8 cellular contexts compared by ENCODE assay signal in the genomic region with DNA sequence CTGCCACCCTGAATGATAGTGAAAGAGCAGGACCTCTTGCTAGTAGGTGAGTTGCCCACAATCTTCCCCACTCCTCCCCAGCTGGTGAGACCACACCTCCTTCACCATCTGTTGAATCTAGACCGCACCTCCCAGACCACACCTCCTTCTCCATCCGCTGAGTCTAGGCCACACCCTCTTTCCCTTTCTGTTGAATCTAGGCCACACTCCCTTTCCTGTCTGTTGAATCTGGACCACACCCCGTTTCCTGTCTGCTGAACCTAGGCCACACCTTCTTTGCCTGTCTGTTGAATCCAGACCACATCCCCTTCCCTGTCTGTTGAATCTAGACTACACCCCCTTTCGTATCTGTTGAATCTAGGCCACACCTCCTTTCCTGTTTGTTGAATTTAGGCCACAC.
A peak's percentile ranks its signal among the peaks of the same experiment; 100 is the strongest.
DNase-seq lines count a peak whose midpoint lies in the region; ATAC-seq and TF ChIP-seq lines count a peak whose summit lies in the region.

No MANE protein-coding gene starts in this region.

- H3K4me3 Mint-ChIP-seq in GM23338, result no peak overlapping the region

- H3K27ac Mint-ChIP-seq in GM23338, result no peak overlapping the region

- ATAC-seq in GM23338 (peak; percentile 86), HG03039 (IDR thresholded peaks at IDR 0.05; ENCODE audit: unreplicated experiment) (no peak)

- no peak overlapping the region for H3K27ac ChIP-seq in GM23338 (ENCODE audit: low read depth)
- no peak overlapping the region for H3K27ac ChIP-seq in PC-9

- intact Hi-C loops in PC-9 (cut with micrococcal nuclease; ENCODE audit: unreplicated experiment), result no loop called here

- H3K79me2 ChIP-seq in GM23338 (replicated peaks; ENCODE audit: insufficient read depth) (no peaks in the 10 kb centered on the region), PC-9 (ENCODE audit: low read depth) (no peaks in the 10 kb centered on the region)

- H3K4me1 ChIP-seq in GM23338 (ENCODE audit: insufficient read depth), result peaks cover 10% of the 10 kb centered on the region
- no peaks in the 10 kb centered on the region for H3K4me1 ChIP-seq in PC-9 (replicated peaks; ENCODE audit: insufficient read depth)

- peaks cover 34% of the 10 kb centered on the region for H3K4me1 Mint-ChIP-seq in GM23338

- H3F3A ChIP-seq in GM23338 (replicated peaks; ENCODE audit: low read depth) (no peaks in the 10 kb centered on the region), PC-9 (ENCODE audit: insufficient read depth, low read depth) (no peaks in the 10 kb centered on the region)

- H2AFZ ChIP-seq in GM23338 (no peak overlapping the region), PC-9 (no peak overlapping the region)

- peaks cover 9% of the 10 kb centered on the region; the same call in 1 of the 2 replicates for H3K9me2 ChIP-seq in GM23338 (ENCODE audit: insufficient read depth)
- no peaks in the 10 kb centered on the region; the same call in 1 of the 2 replicates for H3K9me2 ChIP-seq in PC-9 (ENCODE audit: insufficient read depth)

- BruUV-seq in PC-9 (replicated peaks; lab: Mats Ljungman, UMichigan), result no TSS peak

- H4K20me1 ChIP-seq in GM23338 (replicated peaks; ENCODE audit: insufficient read depth) (no peaks in the 10 kb centered on the region), PC-9 (ENCODE audit: insufficient read depth) (no peaks in the 10 kb centered on the region)

- no peaks in the 10 kb centered on the region; the same call in 2 of the 3 replicates for H3K9me3 Mint-ChIP-seq in GM23338

- no peak overlapping the region for H3K4me2 ChIP-seq in GM23338
- H3K4me2 ChIP-seq in PC-9, result no peak overlapping the region

- no peaks in the 10 kb centered on the region for H3K27me3 ChIP-seq in GM23338 (ENCODE audit: insufficient read depth)
- peaks cover 12% of the 10 kb centered on the region; the same call in 1 of the 2 replicates for H3K27me3 ChIP-seq in PC-9 (ENCODE audit: insufficient read depth, low read depth)

- DNase-seq in GM10248 (ENCODE audit: extremely low spot score) (peak; percentile 10), GM23338 (ENCODE audit: low spot score) (peak; percentile 91), NCI-H2171 treated with DMSO at 0.1 percent for 48 hours (lab: John Stamatoyannopoulos, UW) (peak; percentile 85), activated T-helper 1 cell treated with Interleukin-2 at 50 U/mL for 16 hours (ENCODE audit: low read depth) (peak; percentile 46), PC-9 (no peak)
- peak; percentile 3 to 12 for DNase-seq in stimulated activated CD4-positive, alpha-beta T cell treated with anti-CD3 and anti-CD28 coated beads, Interleukin-1b, Interleukin-23, amount 100 ng/mL, for 4 hours (ENCODE audit: low read depth in 2 of 2)
- DNase-seq in NK-92 treated with Interleukin-12 subunit alpha and Interleukin-12 subunit beta, amount 100 ng/mL, for 24 hours (lab: John Stamatoyannopoulos, UW), result no peak

- no peaks in the 10 kb centered on the region for H3K9me3 ChIP-seq in PC-9 (ENCODE audit: insufficient read depth, low read depth)

- H3K4me3 ChIP-seq in GM23338 (no peak overlapping the region), PC-9 (no peak overlapping the region)

- H3K36me3 ChIP-seq in GM23338 (ENCODE audit: insufficient read depth) (no peaks in the 10 kb centered on the region), PC-9 (ENCODE audit: low read depth) (no peaks in the 10 kb centered on the region)

- CTCF ChIA-PET in GM10248 (lab: Yijun Ruan, JAX), result no interaction called here
- CTCF ChIA-PET in PC-9 (lab: Charles Lee), result no interaction called here

- TF ChIP-seq CTCF in GM10248 (IDR thresholded peaks at IDR 0.05; ENCODE audit: control extremely low read depth, extremely low read depth, low read depth, missing control alignments) (no peak), GM23338 (conservative IDR thresholded peaks at IDR 0.05; ENCODE audit: low read depth in 2 of 2) (no peak), PC-9 (conservative IDR thresholded peaks at IDR 0.05) (no peak)

- no peaks in the 10 kb centered on the region for H3K36me3 Mint-ChIP-seq in GM23338 (ENCODE audit: low read depth)

- POLR2A ChIA-PET in GM10248 (lab: Yijun Ruan, JAX), result no interaction called here
- POLR2A ChIA-PET in PC-9 (lab: Charles Lee; ENCODE audit: unreplicated experiment), result no interaction called here

- peaks cover 7% of the 10 kb centered on the region for H3K27me3 Mint-ChIP-seq in GM23338 (ENCODE audit: insufficient read depth, low read depth, poor library complexity)

TF ChIP-seq in GM23338, 12 proteins besides CTCF, POLR2A, EP300 and RAD21:
- TF ChIP-seq ZNF114 (CRISPR knock-in tag; IDR thresholded peaks at IDR 0.05) (no peak), ZNF331 (CRISPR knock-in tag; IDR thresholded peaks at IDR 0.05; ENCODE audit: low read depth) (no peak), STAT1 (IDR thresholded peaks at IDR 0.05; ENCODE audit: unreplicated experiment) (no peak)
- TF ChIP-seq, protein P1, sequence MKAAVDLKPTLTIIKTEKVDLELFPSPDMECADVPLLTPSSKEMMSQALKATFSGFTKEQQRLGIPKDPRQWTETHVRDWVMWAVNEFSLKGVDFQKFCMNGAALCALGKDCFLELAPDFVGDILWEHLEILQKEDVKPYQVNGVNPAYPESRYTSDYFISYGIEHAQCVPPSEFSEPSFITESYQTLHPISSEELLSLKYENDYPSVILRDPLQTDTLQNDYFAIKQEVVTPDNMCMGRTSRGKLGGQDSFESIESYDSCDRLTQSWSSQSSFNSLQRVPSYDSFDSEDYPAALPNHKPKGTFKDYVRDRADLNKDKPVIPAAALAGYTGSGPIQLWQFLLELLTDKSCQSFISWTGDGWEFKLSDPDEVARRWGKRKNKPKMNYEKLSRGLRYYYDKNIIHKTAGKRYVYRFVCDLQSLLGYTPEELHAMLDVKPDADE (IDR thresholded peaks at IDR 0.05), result no peak
- TF ChIP-seq, protein P2, sequence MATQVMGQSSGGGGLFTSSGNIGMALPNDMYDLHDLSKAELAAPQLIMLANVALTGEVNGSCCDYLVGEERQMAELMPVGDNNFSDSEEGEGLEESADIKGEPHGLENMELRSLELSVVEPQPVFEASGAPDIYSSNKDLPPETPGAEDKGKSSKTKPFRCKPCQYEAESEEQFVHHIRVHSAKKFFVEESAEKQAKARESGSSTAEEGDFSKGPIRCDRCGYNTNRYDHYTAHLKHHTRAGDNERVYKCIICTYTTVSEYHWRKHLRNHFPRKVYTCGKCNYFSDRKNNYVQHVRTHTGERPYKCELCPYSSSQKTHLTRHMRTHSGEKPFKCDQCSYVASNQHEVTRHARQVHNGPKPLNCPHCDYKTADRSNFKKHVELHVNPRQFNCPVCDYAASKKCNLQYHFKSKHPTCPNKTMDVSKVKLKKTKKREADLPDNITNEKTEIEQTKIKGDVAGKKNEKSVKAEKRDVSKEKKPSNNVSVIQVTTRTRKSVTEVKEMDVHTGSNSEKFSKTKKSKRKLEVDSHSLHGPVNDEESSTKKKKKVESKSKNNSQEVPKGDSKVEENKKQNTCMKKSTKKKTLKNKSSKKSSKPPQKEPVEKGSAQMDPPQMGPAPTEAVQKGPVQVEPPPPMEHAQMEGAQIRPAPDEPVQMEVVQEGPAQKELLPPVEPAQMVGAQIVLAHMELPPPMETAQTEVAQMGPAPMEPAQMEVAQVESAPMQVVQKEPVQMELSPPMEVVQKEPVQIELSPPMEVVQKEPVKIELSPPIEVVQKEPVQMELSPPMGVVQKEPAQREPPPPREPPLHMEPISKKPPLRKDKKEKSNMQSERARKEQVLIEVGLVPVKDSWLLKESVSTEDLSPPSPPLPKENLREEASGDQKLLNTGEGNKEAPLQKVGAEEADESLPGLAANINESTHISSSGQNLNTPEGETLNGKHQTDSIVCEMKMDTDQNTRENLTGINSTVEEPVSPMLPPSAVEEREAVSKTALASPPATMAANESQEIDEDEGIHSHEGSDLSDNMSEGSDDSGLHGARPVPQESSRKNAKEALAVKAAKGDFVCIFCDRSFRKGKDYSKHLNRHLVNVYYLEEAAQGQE (IDR thresholded peaks at IDR 0.05; ENCODE audit: unreplicated experiment), result no peak

Comparison
In these comparisons a context has a peak if more than half of its experiments do, and no peak if none do; other contexts are left out.
1. DNase-seq: peak in GM10248 (single experiment), GM23338 (single experiment), NCI-H2171 treated with DMSO at 0.1 percent for 48 hours (single experiment), activated T-helper 1 cell treated with Interleukin-2 at 50 U/mL for 16 hours (single experiment) and stimulated activated CD4-positive, alpha-beta T cell treated with anti-CD3 and anti-CD28 coated beads, Interleukin-1b, Interleukin-23, amount 100 ng/mL, for 4 hours (2 of 2); none in PC-9 (0 of 2) and NK-92 treated with Interleukin-12 subunit alpha and Interleukin-12 subunit beta, amount 100 ng/mL, for 24 hours (single experiment).